Comparison of ENCODE assay signal across 1 cellular context in genomic region chr2:144524190-144524957, GRCh38.
TF ChIP-seq lines count a peak whose summit lies in the region.

No MANE protein-coding gene starts in this region.

TF ChIP-seq in K562, 482 proteins besides CTCF, POLR2A, EP300 and RAD21 (continued from another document and continues in another):
- TF ChIP-seq, protein P1, sequence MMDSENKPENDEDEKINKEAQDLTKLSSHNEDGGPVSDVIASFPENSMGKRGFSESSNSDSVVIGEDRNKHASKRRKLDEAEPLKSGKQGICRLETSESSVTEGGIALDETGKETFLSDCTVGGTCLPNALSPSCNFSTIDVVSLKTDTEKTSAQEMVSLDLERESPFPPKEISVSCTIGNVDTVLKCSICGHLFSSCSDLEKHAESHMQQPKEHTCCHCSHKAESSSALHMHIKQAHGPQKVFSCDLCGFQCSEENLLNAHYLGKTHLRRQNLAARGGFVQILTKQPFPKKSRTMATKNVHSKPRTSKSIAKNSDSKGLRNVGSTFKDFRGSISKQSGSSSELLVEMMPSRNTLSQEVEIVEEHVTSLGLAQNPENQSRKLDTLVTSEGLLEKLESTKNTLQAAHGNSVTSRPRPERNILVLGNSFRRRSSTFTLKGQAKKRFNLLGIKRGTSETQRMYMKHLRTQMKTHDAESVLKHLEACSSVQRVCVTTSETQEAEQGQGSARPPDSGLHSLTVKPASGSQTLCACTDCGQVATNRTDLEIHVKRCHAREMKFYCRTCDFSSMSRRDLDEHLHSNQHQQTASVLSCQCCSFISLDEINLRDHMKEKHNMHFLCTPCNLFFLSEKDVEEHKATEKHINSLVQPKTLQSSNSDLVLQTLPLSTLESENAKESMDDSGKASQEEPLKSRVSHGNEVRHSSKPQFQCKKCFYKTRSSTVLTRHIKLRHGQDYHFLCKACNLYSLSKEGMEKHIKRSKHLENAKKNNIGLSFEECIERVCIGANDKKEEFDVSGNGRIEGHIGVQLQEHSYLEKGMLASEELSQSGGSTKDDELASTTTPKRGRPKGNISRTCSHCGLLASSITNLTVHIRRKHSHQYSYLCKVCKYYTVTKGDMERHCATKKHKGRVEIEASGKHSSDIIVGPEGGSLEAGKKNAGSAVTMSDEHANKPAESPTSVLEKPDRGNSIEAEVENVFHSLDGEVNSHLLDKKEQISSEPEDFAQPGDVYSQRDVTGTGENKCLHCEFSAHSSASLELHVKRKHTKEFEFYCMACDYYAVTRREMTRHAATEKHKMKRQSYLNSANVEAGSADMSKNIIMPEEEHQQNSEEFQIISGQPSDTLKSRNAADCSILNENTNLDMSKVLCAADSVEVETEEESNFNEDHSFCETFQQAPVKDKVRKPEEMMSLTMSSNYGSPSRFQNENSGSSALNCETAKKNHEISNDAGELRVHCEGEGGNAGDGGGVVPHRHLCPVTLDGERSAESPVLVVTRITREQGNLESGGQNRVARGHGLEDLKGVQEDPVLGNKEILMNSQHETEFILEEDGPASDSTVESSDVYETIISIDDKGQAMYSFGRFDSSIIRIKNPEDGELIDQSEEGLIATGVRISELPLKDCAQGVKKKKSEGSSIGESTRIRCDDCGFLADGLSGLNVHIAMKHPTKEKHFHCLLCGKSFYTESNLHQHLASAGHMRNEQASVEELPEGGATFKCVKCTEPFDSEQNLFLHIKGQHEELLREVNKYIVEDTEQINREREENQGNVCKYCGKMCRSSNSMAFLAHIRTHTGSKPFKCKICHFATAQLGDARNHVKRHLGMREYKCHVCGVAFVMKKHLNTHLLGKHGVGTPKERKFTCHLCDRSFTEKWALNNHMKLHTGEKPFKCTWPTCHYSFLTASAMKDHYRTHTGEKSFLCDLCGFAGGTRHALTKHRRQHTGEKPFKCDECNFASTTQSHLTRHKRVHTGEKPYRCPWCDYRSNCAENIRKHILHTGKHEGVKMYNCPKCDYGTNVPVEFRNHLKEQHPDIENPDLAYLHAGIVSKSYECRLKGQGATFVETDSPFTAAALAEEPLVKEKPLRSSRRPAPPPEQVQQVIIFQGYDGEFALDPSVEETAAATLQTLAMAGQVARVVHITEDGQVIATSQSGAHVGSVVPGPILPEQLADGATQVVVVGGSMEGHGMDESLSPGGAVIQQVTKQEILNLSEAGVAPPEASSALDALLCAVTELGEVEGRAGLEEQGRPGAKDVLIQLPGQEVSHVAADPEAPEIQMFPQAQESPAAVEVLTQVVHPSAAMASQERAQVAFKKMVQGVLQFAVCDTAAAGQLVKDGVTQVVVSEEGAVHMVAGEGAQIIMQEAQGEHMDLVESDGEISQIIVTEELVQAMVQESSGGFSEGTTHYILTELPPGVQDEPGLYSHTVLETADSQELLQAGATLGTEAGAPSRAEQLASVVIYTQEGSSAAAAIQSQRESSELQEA (IDR thresholded peaks at IDR 0.05; ENCODE audit: low read depth), result no peak
- TF ChIP-seq PTRF (tag; IDR thresholded peaks at IDR 0.05) (no peak), MGA (IDR thresholded peaks at IDR 0.05) (no peak), EP400 (IDR thresholded peaks at IDR 0.05) (no peak), ZNF431 (CRISPR knock-in tag; IDR thresholded peaks at IDR 0.05) (no peak), GATAD2B (IDR thresholded peaks at IDR 0.05; ENCODE audit: borderline replicate concordance) (no peak), CBX8 (IDR thresholded peaks at IDR 0.05; ENCODE audit: borderline replicate concordance, extremely low read depth, low read depth, low read length, poor library complexity, severe bottlenecking) (no peak), ATF3 (IDR thresholded peaks at IDR 0.05) (no peak), ATF3 (CRISPR knock-in tag; conservative IDR thresholded peaks at IDR 0.05) (no peak), MTA1 (IDR thresholded peaks at IDR 0.05; ENCODE audit: borderline replicate concordance) (0 out of 2 replicates have a peak, but pooled peaks have one; percentile 25), NFE2L1 (tag; IDR thresholded peaks at IDR 0.05; ENCODE audit: borderline replicate concordance, low read depth) (no peak), SUPT5H (IDR thresholded peaks at IDR 0.05) (no peak), ESRRB (CRISPR knock-in tag; IDR thresholded peaks at IDR 0.05; ENCODE audit: borderline replicate concordance) (no peak), TOE1 (IDR thresholded peaks at IDR 0.05; ENCODE audit: borderline replicate concordance) (no peak), TOE1 (CRISPR knock-in tag; IDR thresholded peaks at IDR 0.05; ENCODE audit: borderline replicate concordance, low read depth) (no peak), SREBF2 (CRISPR knock-in tag; IDR thresholded peaks at IDR 0.05) (no peak), ESRRA (IDR thresholded peaks at IDR 0.05; ENCODE audit: borderline replicate concordance, low read depth) (no peak), REST (CRISPR knock-in tag; IDR thresholded peaks at IDR 0.05; ENCODE audit: low read depth) (no peak), XRCC3 (IDR thresholded peaks at IDR 0.05) (no peak), HDAC8 (tag; IDR thresholded peaks at IDR 0.05) (no peak), PML (IDR thresholded peaks at IDR 0.05; ENCODE audit: low read length) (no peak), ZNF165 (CRISPR knock-in tag; IDR thresholded peaks at IDR 0.05; ENCODE audit: borderline replicate concordance) (no peak), GABPA (tag; conservative IDR thresholded peaks at IDR 0.05; ENCODE audit: low read depth) (peak; percentile 78), SIRT6 (IDR thresholded peaks at IDR 0.05; ENCODE audit: low read depth, low read length) (no peak), PHF8 (IDR thresholded peaks at IDR 0.05; ENCODE audit: borderline replicate concordance, low read length) (peak; percentile 40; the same call in 1 of the 2 replicates), NCOR1 (IDR thresholded peaks at IDR 0.05) (0 out of 2 replicates have a peak, but pooled peaks have one; percentile 12), ZFP36 (IDR thresholded peaks at IDR 0.05; ENCODE audit: low read depth, low read length, partially characterized antibody) (no peak), TFAM (CRISPR knock-in tag; conservative IDR thresholded peaks at IDR 0.05) (no peak), MXD1 (CRISPR knock-in tag; IDR thresholded peaks at IDR 0.05; ENCODE audit: borderline replicate concordance, poor library complexity, severe bottlenecking) (no peak), NCOA6 (IDR thresholded peaks at IDR 0.05) (no peak), SRF (CRISPR knock-in tag; IDR thresholded peaks at IDR 0.05) (no peak), ZNF707 (CRISPR knock-in tag; conservative IDR thresholded peaks at IDR 0.05) (no peak)
- TF ChIP-seq, protein P2, sequence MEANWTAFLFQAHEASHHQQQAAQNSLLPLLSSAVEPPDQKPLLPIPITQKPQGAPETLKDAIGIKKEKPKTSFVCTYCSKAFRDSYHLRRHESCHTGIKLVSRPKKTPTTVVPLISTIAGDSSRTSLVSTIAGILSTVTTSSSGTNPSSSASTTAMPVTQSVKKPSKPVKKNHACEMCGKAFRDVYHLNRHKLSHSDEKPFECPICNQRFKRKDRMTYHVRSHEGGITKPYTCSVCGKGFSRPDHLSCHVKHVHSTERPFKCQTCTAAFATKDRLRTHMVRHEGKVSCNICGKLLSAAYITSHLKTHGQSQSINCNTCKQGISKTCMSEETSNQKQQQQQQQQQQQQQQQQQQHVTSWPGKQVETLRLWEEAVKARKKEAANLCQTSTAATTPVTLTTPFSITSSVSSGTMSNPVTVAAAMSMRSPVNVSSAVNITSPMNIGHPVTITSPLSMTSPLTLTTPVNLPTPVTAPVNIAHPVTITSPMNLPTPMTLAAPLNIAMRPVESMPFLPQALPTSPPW (CRISPR knock-in tag; IDR thresholded peaks at IDR 0.05), result peak; percentile 97
